ENCODE assay signal across 8 cellular contexts in genomic region chr6:134422426-134423231, GRCh38.
DNase-seq lines count a peak whose midpoint lies in the region; ATAC-seq and TF ChIP-seq lines count a peak whose summit lies in the region.
"Had no signal": no experiment of that assay in that cellular context is flagged by ENCODE, and none has a peak within 500 bp of the region (broad histone marks: within the 10 kb centered on the region; RNA-seq: fewer than 3 reads in every experiment).

No MANE protein-coding gene starts in this region.

- no peak overlapping the region for H3K9ac ChIP-seq in endodermal cell (ENCODE audit: extremely low read depth, low read length, poor library complexity, severe bottlenecking)
- no peak overlapping the region for H3K9ac ChIP-seq in H9 (ENCODE audit: extremely low read depth, insufficient read length, low read length)

- H3K79me1 ChIP-seq in H9 (ENCODE audit: insufficient read depth, low read depth, low read length, poor library complexity, severe bottlenecking): no peaks in the 10 kb centered on the region

- peaks cover 11 to 12% of the 10 kb centered on the region in 2 donors for H3K4me1 Mint-ChIP-seq in stimulated activated naive B cell treated with anti-CD40 and anti-IgM and Interleukin-4, amounts not matched to agents 10 μg/mL and 1 μg/mL and 100 μg/mL, for 72 hours
- H3K4me1 Mint-ChIP-seq in endodermal cell: no peaks in the 10 kb centered on the region
- no peaks in the 10 kb centered on the region for H3K4me1 Mint-ChIP-seq in H9

- H3K4me3 Mint-ChIP-seq in stimulated activated naive B cell treated with anti-CD40 and anti-IgM and Interleukin-4, amounts not matched to agents 10 μg/mL and 1 μg/mL and 100 μg/mL, for 72 hours: no peak overlapping the region
- H3K4me3 Mint-ChIP-seq in endodermal cell (no peak overlapping the region), H9 (no peak overlapping the region)

- H2BK20ac ChIP-seq in H9 (ENCODE audit: low read depth, low read length, poor library complexity, severe bottlenecking): no peak overlapping the region

- H3K27me3 ChIP-seq in SJCRH30 (no peaks in the 10 kb centered on the region), endodermal cell (ENCODE audit: control insufficient read depth, insufficient read depth, low read length, poor library complexity, severe bottlenecking) (no peaks in the 10 kb centered on the region), H9 (ENCODE audit: insufficient read depth, low read length) (no peaks in the 10 kb centered on the region; the same call in 1 of the 2 replicates)

- H3K14ac ChIP-seq in H9 (ENCODE audit: insufficient read depth, low read length): no peak overlapping the region

- H3K9me3 ChIP-seq in SJCRH30 (replicated peaks): no peaks in the 10 kb centered on the region
- H3K9me3 ChIP-seq in endodermal cell (ENCODE audit: control insufficient read depth, low read length): no peaks in the 10 kb centered on the region
- H3K9me3 ChIP-seq in H9 (ENCODE audit: control insufficient read depth, low read depth, low read length): peaks cover 12% of the 10 kb centered on the region

- no peaks in the 10 kb centered on the region for H3K36me3 Mint-ChIP-seq in stimulated activated naive B cell treated with anti-CD40 and anti-IgM and Interleukin-4, amounts not matched to agents 10 μg/mL and 1 μg/mL and 100 μg/mL, for 72 hours
- H3K36me3 Mint-ChIP-seq in endodermal cell (ENCODE audit: low read depth) (no peaks in the 10 kb centered on the region), H9 (ENCODE audit: insufficient read depth in 1 of 3, low read depth in 3 of 3) (peaks cover 4 to 18% (median 12%) of the 10 kb centered on the region in 3 experiments; a peak in 6 of 7 replicates)

- H4K91ac ChIP-seq in H9 (ENCODE audit: insufficient read length, low read depth, low read length): no peak overlapping the region

- H3K36me3 ChIP-seq in SJCRH30: no peaks in the 10 kb centered on the region
- no peaks in the 10 kb centered on the region for H3K36me3 ChIP-seq in endodermal cell (ENCODE audit: control insufficient read depth, insufficient read depth, low read length)

- H3K4me2 ChIP-seq in H9 (ENCODE audit: insufficient read depth, insufficient read length, low read length): no peak overlapping the region

- H2BK5ac ChIP-seq in H9 (ENCODE audit: insufficient read length, low read length): no peak overlapping the region

- no peak overlapping the region for H2BK120ac ChIP-seq in H9 (ENCODE audit: low read depth, low read length, poor library complexity, severe bottlenecking)

- H4K8ac ChIP-seq in H9 (replicated peaks; ENCODE audit: insufficient read length, low read depth, low read length): no peak overlapping the region

- peak overlapping the region; percentile 37 for H3K27ac ChIP-seq in SJCRH30
- no peak overlapping the region for H3K27ac ChIP-seq in endodermal cell (ENCODE audit: low read depth, low read length)
- no peak overlapping the region for H3K27ac ChIP-seq in H9 (ENCODE audit: insufficient read length, low read depth, low read length)

- H2AK5ac ChIP-seq in H9 (ENCODE audit: insufficient read length, low read length): no peak overlapping the region

- peak; percentile 92 to 93 for ATAC-seq in stimulated activated naive B cell treated with anti-CD40 and anti-IgM and Interleukin-4, amounts not matched to agents 10 μg/mL and 1 μg/mL and 100 μg/mL, for 72 hours (replicated peaks)
- ATAC-seq in HG03159 (IDR thresholded peaks at IDR 0.05; ENCODE audit: unreplicated experiment): no peak

- no peak overlapping the region for H3K18ac ChIP-seq in H9 (ENCODE audit: insufficient read length, low read depth, low read length)

- no peak overlapping the region for H3K4me3 ChIP-seq in SJCRH30
- no peak overlapping the region for H3K4me3 ChIP-seq in endodermal cell (ENCODE audit: low read length)

- TF ChIP-seq CTCF in endodermal cell (conservative IDR thresholded peaks at IDR 0.05) (no peak), H9 (conservative IDR thresholded peaks at IDR 0.05) (no peak)

- H3K27ac Mint-ChIP-seq in stimulated activated naive B cell treated with anti-CD40 and anti-IgM and Interleukin-4, amounts not matched to agents 10 μg/mL and 1 μg/mL and 100 μg/mL, for 72 hours: peak overlapping the region; percentile 20
- H3K27ac Mint-ChIP-seq in endodermal cell (no peak overlapping the region), H9 (peak overlapping the region in 1 of 3 experiments; percentile 22; a peak in 1 of 7 replicates)

- no peaks in the 10 kb centered on the region for H3K27me3 Mint-ChIP-seq in stimulated activated naive B cell treated with anti-CD40 and anti-IgM and Interleukin-4, amounts not matched to agents 10 μg/mL and 1 μg/mL and 100 μg/mL, for 72 hours
- H3K27me3 Mint-ChIP-seq in endodermal cell (ENCODE audit: insufficient read depth) (no peaks in the 10 kb centered on the region), H9 (ENCODE audit: low read depth) (no peaks in the 10 kb centered on the region; the same call in 1 of the 2 replicates)

- no peak overlapping the region for H2AFZ ChIP-seq in H9 (ENCODE audit: low read length)

- H3T11ph ChIP-seq in H9 (ENCODE audit: low read length): no peak overlapping the region

- DNase-seq in HCEC 1CT (peak; percentile 98), SJCRH30 (peak; percentile 8 to 18), fibroblast of the conjunctiva (ENCODE audit: low read depth) (peak; percentile 75), endodermal cell (no peak), H9 (no peak)
- peak; percentile 53 for DNase-seq in stimulated activated naive B cell treated with anti-CD40 and anti-IgM and Interleukin-4, amounts not matched to agents 10 μg/mL and 1 μg/mL and 100 μg/mL, for 72 hours
- DNase-seq: cerebellar nuclear complex had no signal

- no peaks in the 10 kb centered on the region for H4K20me1 ChIP-seq in H9 (ENCODE audit: control insufficient read depth, insufficient read depth, insufficient read length)

- peaks cover 0 to 10% of the 10 kb centered on the region in 2 donors for H3K9me3 Mint-ChIP-seq in stimulated activated naive B cell treated with anti-CD40 and anti-IgM and Interleukin-4, amounts not matched to agents 10 μg/mL and 1 μg/mL and 100 μg/mL, for 72 hours
- H3K9me3 Mint-ChIP-seq in endodermal cell (no peaks in the 10 kb centered on the region), H9 (peaks cover 12 to 27% of the 10 kb centered on the region in 2 experiments; a peak in 4 of 5 replicates)

- H3K56ac ChIP-seq in H9 (ENCODE audit: insufficient read length, low read depth, low read length): no peak overlapping the region

- no peak overlapping the region for H4K5ac ChIP-seq in H9 (ENCODE audit: insufficient read length, low read depth, low read length)

- H3K23ac ChIP-seq in H9 (ENCODE audit: insufficient read length, low read depth, low read length): no peak overlapping the region

- no peaks in the 10 kb centered on the region for H3K4me1 ChIP-seq in SJCRH30
- H3K4me1 ChIP-seq in endodermal cell (ENCODE audit: control insufficient read depth, insufficient read depth, low read length): no peaks in the 10 kb centered on the region
- H3K4me1 ChIP-seq in H9 (ENCODE audit: insufficient read depth, low read length): no peaks in the 10 kb centered on the region

- H3K4ac ChIP-seq in H9 (ENCODE audit: low read depth, low read length): no peak overlapping the region

- H2BK12ac ChIP-seq in H9 (ENCODE audit: insufficient read length, low read depth, low read length): no peak overlapping the region

- H2BK15ac ChIP-seq in H9 (ENCODE audit: low read depth, low read length): no peak overlapping the region

- H3K23me2 ChIP-seq in H9 (ENCODE audit: insufficient read length, low read depth, low read length, poor library complexity, severe bottlenecking): no peaks in the 10 kb centered on the region

- H3K79me2 ChIP-seq in H9 (ENCODE audit: insufficient read depth, low read length): no peaks in the 10 kb centered on the region

- 76 to 88% methylated on average over 2 to 5 of the region's 6 CpGs for WGBS in endodermal cell (ENCODE audit: insufficient coverage in 1 of 2, insufficient read length in 1 of 2), 2 experiments
- no CpG with 5 or more reads among the region's 6 CpGs for WGBS in H9 (ENCODE audit: extremely low coverage, insufficient read length, low lambda C conversion rate)

Comparison
In these comparisons a context has a peak if more than half of its experiments do, and no peak if none do; other contexts are left out.
1. DNase-seq: peak in HCEC 1CT (single experiment), SJCRH30 (2 of 2), fibroblast of the conjunctiva (single experiment) and stimulated activated naive B cell treated with anti-CD40 and anti-IgM and Interleukin-4, amounts not matched to agents 10 μg/mL and 1 μg/mL and 100 μg/mL, for 72 hours (single experiment); none in endodermal cell (single experiment) and H9 (single experiment).